In genomic region chr19:4385291-4386037, GRCh38 we compare ENCODE assay signal across 24 cellular contexts. TPM values are rescaled to one million over a fixed set of nuclear protein-coding genes. Genes with fewer than 3 reads are reported as not detected.
DNase-seq lines count a peak whose midpoint lies in the region; ATAC-seq and TF ChIP-seq lines count a peak whose summit lies in the region.
"Had no signal": no experiment of that assay in that cellular context is flagged by ENCODE, and none has a peak within 500 bp of the region (broad histone marks: within the 10 kb centered on the region; RNA-seq: fewer than 3 reads in every experiment).

No MANE protein-coding gene starts in this region.

- no peaks in the 10 kb centered on the region for H3K9me3 Mint-ChIP-seq in activated T-cell treated with anti-CD3 and anti-CD28 coated beads, Interleukin-2, amount 50 U/mL, for 24 hours
- H3K9me3 Mint-ChIP-seq in endodermal cell, result no peaks in the 10 kb centered on the region
- no peaks in the 10 kb centered on the region for H3K9me3 Mint-ChIP-seq in type B pancreatic cell
- peaks cover 4% of the 10 kb centered on the region for H3K9me3 Mint-ChIP-seq in glutamatergic neuron (ENCODE audit: unreplicated experiment)
- H3K9me3 Mint-ChIP-seq: activated CD4-positive, alpha-beta T cell treated with anti-CD3 and anti-CD28 coated beads, Interleukin-2, amount 10 ng/mL, durations not matched to agents 24 days and 14 days; naive B cell; T-helper 1 cell treated with Interleukin-12 subunit alpha and Interleukin-12 subunit beta and Interleukin-4 antibody, amounts not matched to agents 30 μg/mL and 1 μg/mL, for 36 hours had no signal

- H4K8ac ChIP-seq in neuronal stem cell (ENCODE audit: low read depth, low read length), result no peak overlapping the region

- no peak for ATAC-seq in HG03108 (IDR thresholded peaks at IDR 0.05; ENCODE audit: unreplicated experiment)
- ATAC-seq: body of pancreas had no signal

- H4K91ac ChIP-seq in neuronal stem cell (ENCODE audit: low read depth, low read length, poor library complexity), result no peak overlapping the region

- no peak overlapping the region for H3K4me3 Mint-ChIP-seq in activated T-cell treated with anti-CD3 and anti-CD28 coated beads, Interleukin-2, amount 50 U/mL, for 24 hours
- H3K4me3 Mint-ChIP-seq in endodermal cell (no peak overlapping the region), type B pancreatic cell (no peak overlapping the region), glutamatergic neuron (ENCODE audit: unreplicated experiment) (no peak overlapping the region)
- H3K4me3 Mint-ChIP-seq: activated CD4-positive, alpha-beta T cell treated with anti-CD3 and anti-CD28 coated beads, Interleukin-2, amount 10 ng/mL, durations not matched to agents 24 days and 14 days; activated naive CD8-positive, alpha-beta T cell; naive B cell; T-helper 1 cell treated with Interleukin-12 subunit alpha and Interleukin-12 subunit beta and Interleukin-4 antibody, amounts not matched to agents 30 μg/mL and 1 μg/mL, for 36 hours had no signal

- DNase-seq in activated T-cell treated with anti-CD3 and anti-CD28 coated beads, Interleukin-2, amount 50 U/mL, for 24 hours, result no peak
- DNase-seq in activated T-cell treated with anti-CD3 and anti-CD28 coated beads for 4 hours (no peak), endodermal cell (no peak), neuronal stem cell (ENCODE audit: low spot score) (no peak), type B pancreatic cell (ENCODE audit: extremely low spot score, unreplicated experiment) (no peak), glutamatergic neuron (no peak), NCI-H446 (lab: John Stamatoyannopoulos, UW) (no peak)
- DNase-seq: activated CD4-positive, alpha-beta T cell treated with anti-CD3 and anti-CD28 coated beads, Interleukin-2, amount 10 ng/mL, durations not matched to agents 24 days and 14 days; AML-193; body of pancreas; DMS79 treated with DMSO at 0.1 percent for 48 hours; KG1; kidney glomerular epithelial cell; naive B cell; NCI-H146; NCI-H524; stimulated activated CD4-positive, alpha-beta T cell treated with anti-CD3 and anti-CD28 coated beads, Interleukin-2, amount 100 ng/mL, for 24 hours; stimulated activated naive CD4-positive, alpha-beta T cell treated with Interleukin-2 at 50 U/mL for 16 hours; thyroid gland had no signal

- H3K27ac Mint-ChIP-seq in activated T-cell treated with anti-CD3 and anti-CD28 coated beads, Interleukin-2, amount 50 U/mL, for 24 hours, result peak overlapping the region; percentile 26
- H3K27ac Mint-ChIP-seq in endodermal cell (no peak overlapping the region), type B pancreatic cell (peak overlapping the region; percentile 31), glutamatergic neuron (ENCODE audit: unreplicated experiment) (no peak overlapping the region)
- H3K27ac Mint-ChIP-seq: activated CD4-positive, alpha-beta T cell treated with anti-CD3 and anti-CD28 coated beads, Interleukin-2, amount 10 ng/mL, durations not matched to agents 24 days and 14 days; activated naive CD8-positive, alpha-beta T cell; T-helper 1 cell treated with Interleukin-12 subunit alpha and Interleukin-12 subunit beta and Interleukin-4 antibody, amounts not matched to agents 30 μg/mL and 1 μg/mL, for 36 hours had no signal

- no peak overlapping the region for H2BK15ac ChIP-seq in neuronal stem cell (ENCODE audit: low read length)

- peaks cover 50% of the 10 kb centered on the region for H3K36me3 Mint-ChIP-seq in activated T-cell treated with anti-CD3 and anti-CD28 coated beads, Interleukin-2, amount 50 U/mL, for 24 hours (ENCODE audit: low read depth)
- H3K36me3 Mint-ChIP-seq in endodermal cell (ENCODE audit: low read depth) (peaks cover 25% of the 10 kb centered on the region), type B pancreatic cell (no peaks in the 10 kb centered on the region), glutamatergic neuron (ENCODE audit: unreplicated experiment) (no peaks in the 10 kb centered on the region)
- H3K36me3 Mint-ChIP-seq: activated naive CD8-positive, alpha-beta T cell had no signal

- H3K4me2 ChIP-seq in neuronal stem cell (ENCODE audit: insufficient read depth, low read length, poor library complexity, severe bottlenecking), result no peak overlapping the region

- H3K18ac ChIP-seq in neuronal stem cell (ENCODE audit: low read length), result no peak overlapping the region

- H3K23ac ChIP-seq in neuronal stem cell (ENCODE audit: low read depth, low read length, poor library complexity), result peak overlapping the region; percentile 1

- H3K27me3 ChIP-seq in endodermal cell (ENCODE audit: control insufficient read depth, insufficient read depth, low read length, poor library complexity, severe bottlenecking) (no peaks in the 10 kb centered on the region), neuronal stem cell (ENCODE audit: control insufficient read depth in 3 of 3, insufficient read depth in 3 of 3, low read depth in 1 of 3, low read length in 3 of 3) (no peaks in the 10 kb centered on the region)
- H3K27me3 ChIP-seq: body of pancreas, SJSA1, thyroid gland had no signal

- H3K36me3 ChIP-seq in endodermal cell (ENCODE audit: control insufficient read depth, insufficient read depth, low read length) (peaks cover 16% of the 10 kb centered on the region), neuronal stem cell (replicated peaks in 1 of 2; ENCODE audit: control insufficient read depth in 2 of 2, insufficient read depth in 2 of 2, low read length in 2 of 2) (peaks cover 3 to 47% of the 10 kb centered on the region in 2 donors)

- peak overlapping the region; percentile 32 for H2AK5ac ChIP-seq in neuronal stem cell (ENCODE audit: low read depth, low read length)

- 92 to 96% methylated on average over 10 to 15 of the region's 15 CpGs for WGBS in endodermal cell (ENCODE audit: insufficient coverage in 1 of 2, insufficient read length in 1 of 2), 2 experiments
- WGBS in neuronal stem cell (ENCODE audit: extremely low coverage in 2 of 2, insufficient read length in 2 of 2, insufficient replicate concordance in 1 of 2), 2 donors, result no CpG with 5 or more reads among the region's 15 CpGs

- peak overlapping the region; percentile 43 for H3K14ac ChIP-seq in neuronal stem cell (ENCODE audit: low read length)

- H3K9me3 ChIP-seq in endodermal cell (ENCODE audit: control insufficient read depth, low read length), result no peaks in the 10 kb centered on the region
- no peaks in the 10 kb centered on the region for H3K9me3 ChIP-seq in neuronal stem cell (replicated peaks in 1 of 2; ENCODE audit: control insufficient read depth in 2 of 2, insufficient read depth in 1 of 2, low read depth in 1 of 2, low read length in 2 of 2)
- H3K9me3 ChIP-seq: body of pancreas, SJSA1, thyroid gland had no signal

- no peaks in the 10 kb centered on the region for H3K27me3 Mint-ChIP-seq in activated T-cell treated with anti-CD3 and anti-CD28 coated beads, Interleukin-2, amount 50 U/mL, for 24 hours
- H3K27me3 Mint-ChIP-seq in endodermal cell (ENCODE audit: insufficient read depth), result no peaks in the 10 kb centered on the region
- no peaks in the 10 kb centered on the region for H3K27me3 Mint-ChIP-seq in type B pancreatic cell
- H3K27me3 Mint-ChIP-seq in glutamatergic neuron (ENCODE audit: unreplicated experiment), result peaks cover 6% of the 10 kb centered on the region
- H3K27me3 Mint-ChIP-seq: activated CD4-positive, alpha-beta T cell treated with anti-CD3 and anti-CD28 coated beads, Interleukin-2, amount 10 ng/mL, durations not matched to agents 24 days and 14 days; activated naive CD8-positive, alpha-beta T cell; naive B cell had no signal

- H3K4me3 ChIP-seq in endodermal cell (ENCODE audit: low read length), result no peak overlapping the region
- H3K4me3 ChIP-seq in neuronal stem cell (ENCODE audit: low read length in 2 of 2), result no peak overlapping the region
- H3K4me3 ChIP-seq: body of pancreas, SJSA1, thyroid gland had no signal

- peaks cover 15% of the 10 kb centered on the region for H3K79me1 ChIP-seq in neuronal stem cell (ENCODE audit: low read depth, low read length)

- TF ChIP-seq CTCF in endodermal cell (conservative IDR thresholded peaks at IDR 0.05) (no peak), type B pancreatic cell (conservative IDR thresholded peaks at IDR 0.05) (no peak), glutamatergic neuron (IDR thresholded peaks at IDR 0.05; ENCODE audit: partially characterized antibody, unreplicated experiment) (no peak)

- peak overlapping the region; percentile 53 for H3K27ac ChIP-seq in endodermal cell (ENCODE audit: low read depth, low read length)
- H3K27ac ChIP-seq in neuronal stem cell (replicated peaks; ENCODE audit: low read length), result no peak overlapping the region
- H3K27ac ChIP-seq: 22Rv1, body of pancreas, SJSA1, thyroid gland had no signal

- H3K9ac ChIP-seq in endodermal cell (ENCODE audit: extremely low read depth, low read length, poor library complexity, severe bottlenecking), result no peak overlapping the region
- H3K9ac ChIP-seq in neuronal stem cell (ENCODE audit: low read depth, low read length, poor library complexity), result peak overlapping the region; percentile 27

- H2BK5ac ChIP-seq in neuronal stem cell (ENCODE audit: low read length), result peak overlapping the region; percentile 57

- no peak overlapping the region for H2BK120ac ChIP-seq in neuronal stem cell (ENCODE audit: low read depth, low read length)

- no peak overlapping the region for H2AFZ ChIP-seq in neuronal stem cell (ENCODE audit: low read length)

- H2BK12ac ChIP-seq in neuronal stem cell (ENCODE audit: low read length), result no peak overlapping the region

- peaks cover 29% of the 10 kb centered on the region for H3K4me1 Mint-ChIP-seq in activated T-cell treated with anti-CD3 and anti-CD28 coated beads, Interleukin-2, amount 50 U/mL, for 24 hours (ENCODE audit: low read depth)
- H3K4me1 Mint-ChIP-seq in endodermal cell, result peaks cover 22% of the 10 kb centered on the region
- peaks cover 29% of the 10 kb centered on the region for H3K4me1 Mint-ChIP-seq in type B pancreatic cell (ENCODE audit: unreplicated experiment)
- H3K4me1 Mint-ChIP-seq in glutamatergic neuron (ENCODE audit: low read depth, unreplicated experiment), result peaks cover 33% of the 10 kb centered on the region

- H3K4me1 ChIP-seq in endodermal cell (ENCODE audit: control insufficient read depth, insufficient read depth, low read length) (peaks cover 8% of the 10 kb centered on the region), neuronal stem cell (ENCODE audit: control insufficient read depth in 2 of 2, insufficient read depth in 1 of 2, low read depth in 1 of 2, low read length in 2 of 2) (peaks cover 21 to 23% of the 10 kb centered on the region in 2 donors)
- H3K4me1 ChIP-seq: SJSA1 had no signal

- peak overlapping the region; percentile 61 for H3K4ac ChIP-seq in neuronal stem cell (ENCODE audit: low read length)

RNA-seq across cellular contexts. Expression of gene SH3GL1, which starts 14.9 kb away (rescaled TPM):
- total RNA-seq in endodermal cell (10 to 100 TPM; 76.8 to 77.0 TPM), type B pancreatic cell (ENCODE audit: low replicate concordance) (74.4 and 87.2 TPM in 2 replicates), glutamatergic neuron (ENCODE audit: unreplicated experiment) (56.3 TPM)
- 76.9 TPM for polyA plus RNA-seq in endodermal cell (2013, experiment 1 of 2)
- polyA plus RNA-seq in endodermal cell (2013, experiment 2 of 2), result 77.1 TPM
- polyA plus RNA-seq in neuronal stem cell (2013, experiment 1 of 2), result 88.3 TPM
- polyA plus RNA-seq in neuronal stem cell (2013, experiment 2 of 2), result 86.1 TPM

RNA-seq across cellular contexts. Expression of gene CHAF1A, which starts 17.0 kb away (rescaled TPM):
- 10 to 100 TPM; 70.7 to 76.9 TPM for total RNA-seq in endodermal cell
- 48.1 TPM for polyA plus RNA-seq in endodermal cell (2013, experiment 1 of 2)
- polyA plus RNA-seq in endodermal cell (2013, experiment 2 of 2), result 46.4 TPM
- polyA plus RNA-seq in neuronal stem cell (2013, experiment 1 of 2), result 59.2 TPM
- 56.4 TPM for polyA plus RNA-seq in neuronal stem cell (2013, experiment 2 of 2)
- 25.7 and 46.3 TPM in 2 replicates for total RNA-seq in type B pancreatic cell (ENCODE audit: low replicate concordance)
- total RNA-seq in glutamatergic neuron (ENCODE audit: unreplicated experiment), result 20.5 TPM

RNA-seq across cellular contexts. Expression of gene MPND, which starts 42.1 kb away (rescaled TPM):
- total RNA-seq in endodermal cell, result 10 to 100 TPM; 51.5 to 55.9 TPM
- 32.8 TPM for polyA plus RNA-seq in endodermal cell (2013, experiment 1 of 2)
- polyA plus RNA-seq in endodermal cell (2013, experiment 2 of 2), result 30.6 TPM
- 20.6 TPM for polyA plus RNA-seq in neuronal stem cell (2013, experiment 1 of 2)
- polyA plus RNA-seq in neuronal stem cell (2013, experiment 2 of 2), result 22.4 TPM
- total RNA-seq in type B pancreatic cell (ENCODE audit: low replicate concordance), result 43.5 and 43.6 TPM in 2 replicates
- total RNA-seq in glutamatergic neuron (ENCODE audit: unreplicated experiment), result 56.7 TPM

RNA-seq across cellular contexts. Expression of gene STAP2, which starts 46.8 kb away (rescaled TPM):
- 10 to 100 TPM; 12.7 to 13.3 TPM for total RNA-seq in endodermal cell
- polyA plus RNA-seq in endodermal cell (2013, experiment 1 of 2), result 10.3 TPM
- polyA plus RNA-seq in endodermal cell (2013, experiment 2 of 2), result 9.6 TPM
- polyA plus RNA-seq in neuronal stem cell (2013, experiment 1 of 2), result 6.4 TPM
- polyA plus RNA-seq in neuronal stem cell (2013, experiment 2 of 2), result 7.4 TPM
- total RNA-seq in type B pancreatic cell (ENCODE audit: low replicate concordance), result 42.5 and 96.9 TPM in 2 replicates
- 18.1 TPM for total RNA-seq in glutamatergic neuron (ENCODE audit: unreplicated experiment)

Comparison
In these comparisons a context has a peak if more than half of its experiments do, and no peak if none do; other contexts are left out.
1. H3K27ac Mint-ChIP-seq: peak in activated T-cell treated with anti-CD3 and anti-CD28 coated beads, Interleukin-2, amount 50 U/mL, for 24 hours (single experiment) and type B pancreatic cell (single experiment); none in endodermal cell (single experiment) and glutamatergic neuron (single experiment).